In genomic region chr5:168776023-168776422, GRCh38 we compare ENCODE assay signal across 22 cellular contexts.
DNase-seq lines count a peak whose midpoint lies in the region; ATAC-seq and TF ChIP-seq lines count a peak whose summit lies in the region.
"Had no signal": no experiment of that assay in that cellular context is flagged by ENCODE, and none has a peak within 500 bp of the region (broad histone marks: within the 10 kb centered on the region; RNA-seq: fewer than 3 reads in every experiment).

No MANE protein-coding gene starts in this region.

- peak; percentile 46 for DNase-seq in NCI-H1694 treated with DMSO at 0.1 percent for 48 hours (lab: John Stamatoyannopoulos, UW)
- DNase-seq in NCI-H69 (lab: John Stamatoyannopoulos, UW), result peak; percentile 37
- no peak for DNase-seq in neural progenitor cell (ENCODE audit: low spot score)
- DNase-seq in ecto neural progenitor cell (ENCODE audit: low spot score), result no peak
- no peak for DNase-seq in left ventricle myocardium inferior
- DNase-seq in stimulated activated CD4-positive, alpha-beta T cell treated with anti-CD3 and anti-CD28 coated beads, Interleukin-12 subunit alpha, Interleukin-12 subunit beta, amount 100 ng/mL, for 4 hours, result no peak
- DNase-seq: Calu3, H7, Kasumi-1, MV-4-11, NCI-H1105, NCI-H1436 treated with DMSO at 0.1 percent for 48 hours, NCI-H2029, NCI-H446, NCI-H526 treated with DMSO at 0.1 percent for 48 hours, SHP77 had no signal

- intact Hi-C loops in left ventricle myocardium inferior (cut with micrococcal nuclease), result no loop called here

- 0 out of 22 replicates have a peak overlapping the region, but pooled peaks of 1 of the 11 experiments have one; percentile 12 for H3K9ac ChIP-seq in BLaER1 treated with 17β-estradiol and CSF1 and Interleukin-3, amounts not matched to agents 10 nM and 100 nM
- no peak overlapping the region for H3K9ac ChIP-seq in neural progenitor cell

- H3F3A ChIP-seq in neural progenitor cell (ENCODE audit: low read depth), result no peaks in the 10 kb centered on the region

- H3K4me1 ChIP-seq in BLaER1 treated with 17β-estradiol and CSF1 and Interleukin-3, amounts not matched to agents 10 nM and 100 nM, result peaks cover 0 to 15% (median 10%) of the 10 kb centered on the region in 10 experiments; a peak in 12 of 20 replicates
- H3K4me1 ChIP-seq in neural progenitor cell (no peaks in the 10 kb centered on the region), left ventricle myocardium inferior (peaks cover 7% of the 10 kb centered on the region)

- no peak overlapping the region for H3K4me3 ChIP-seq in BLaER1 treated with 17β-estradiol and CSF1 and Interleukin-3, amounts not matched to agents 10 nM and 100 nM
- H3K4me3 ChIP-seq in neural progenitor cell (no peak overlapping the region), left ventricle myocardium inferior (no peak overlapping the region)
- H3K4me3 ChIP-seq: K562, SK-N-MC had no signal

- no peaks in the 10 kb centered on the region for H3K36me3 ChIP-seq in BLaER1 treated with 17β-estradiol and CSF1 and Interleukin-3, amounts not matched to agents 10 nM and 100 nM
- no peaks in the 10 kb centered on the region for H3K36me3 ChIP-seq in neural progenitor cell
- H3K36me3 ChIP-seq in left ventricle myocardium inferior, result no peaks in the 10 kb centered on the region

- TF ChIP-seq CTCF in neural progenitor cell (IDR thresholded peaks at IDR 0.05), result no peak
- TF ChIP-seq CTCF in left ventricle myocardium inferior (IDR thresholded peaks at IDR 0.05; ENCODE audit: borderline replicate concordance), result no peak

- H3K36me3 Mint-ChIP-seq in neural progenitor cell, result peaks cover 4% of the 10 kb centered on the region

- no peaks in the 10 kb centered on the region for H3K9me3 ChIP-seq in BLaER1 treated with 17β-estradiol and CSF1 and Interleukin-3, amounts not matched to agents 10 nM and 100 nM (replicated peaks in 1 of 11)
- H3K9me3 ChIP-seq in neural progenitor cell (ENCODE audit: low read depth), result no peaks in the 10 kb centered on the region
- H3K9me3 ChIP-seq in left ventricle myocardium inferior (replicated peaks), result no peaks in the 10 kb centered on the region

- no peaks in the 10 kb centered on the region for H3K27me3 ChIP-seq in BLaER1 treated with 17β-estradiol and CSF1 and Interleukin-3, amounts not matched to agents 10 nM and 100 nM
- H3K27me3 ChIP-seq in neural progenitor cell, result no peaks in the 10 kb centered on the region
- H3K27me3 ChIP-seq in left ventricle myocardium inferior (ENCODE audit: low read depth), result peaks cover 16% of the 10 kb centered on the region

- H3K4me2 ChIP-seq in BLaER1 treated with 17β-estradiol and CSF1 and Interleukin-3, amounts not matched to agents 10 nM and 100 nM, result peak overlapping the region in 8 of 11 experiments; percentile 44 to 72 (median 56); a peak in 15 of 22 replicates
- no peak overlapping the region for H3K4me2 ChIP-seq in neural progenitor cell

- H2AFZ ChIP-seq in neural progenitor cell (replicated peaks), result no peak overlapping the region

- H3K27ac Mint-ChIP-seq in neural progenitor cell, result peak overlapping the region; percentile 8

- no peak overlapping the region for H3K4me3 Mint-ChIP-seq in neural progenitor cell

- ATAC-seq in GM21619 (IDR thresholded peaks at IDR 0.05; ENCODE audit: unreplicated experiment), result no peak
- ATAC-seq: K562, Panc1 had no signal

- no peaks in the 10 kb centered on the region for H3K9me3 Mint-ChIP-seq in neural progenitor cell

- peaks cover 6% of the 10 kb centered on the region for H3K27me3 Mint-ChIP-seq in neural progenitor cell (ENCODE audit: insufficient read depth, low read depth)

- peaks cover 5% of the 10 kb centered on the region for H3K4me1 Mint-ChIP-seq in neural progenitor cell

- no peak overlapping the region for H3K27ac ChIP-seq in BLaER1 treated with 17β-estradiol and CSF1 and Interleukin-3, amounts not matched to agents 10 nM and 100 nM
- H3K27ac ChIP-seq in neural progenitor cell (no peak overlapping the region), left ventricle myocardium inferior (replicated peaks) (no peak overlapping the region)
- H3K27ac ChIP-seq: RWPE1, SK-N-MC had no signal

- H4K20me1 ChIP-seq in BLaER1 treated with 17β-estradiol and CSF1 and Interleukin-3, amounts not matched to agents 10 nM and 100 nM, result no peaks in the 10 kb centered on the region; a peak in 1 of 22 replicates
- H4K20me1 ChIP-seq in neural progenitor cell (ENCODE audit: low read depth), result no peaks in the 10 kb centered on the region

- no peaks in the 10 kb centered on the region for H3K79me2 ChIP-seq in neural progenitor cell (ENCODE audit: low read depth)

Comparison
In these comparisons a context has a peak if more than half of its experiments do, and no peak if none do; other contexts are left out.
1. DNase-seq: peak in NCI-H1694 treated with DMSO at 0.1 percent for 48 hours (single experiment) and NCI-H69 (single experiment); none in neural progenitor cell (single experiment), ecto neural progenitor cell (single experiment), left ventricle myocardium inferior (single experiment) and stimulated activated CD4-positive, alpha-beta T cell treated with anti-CD3 and anti-CD28 coated beads, Interleukin-12 subunit alpha, Interleukin-12 subunit beta, amount 100 ng/mL, for 4 hours (single experiment).